ENCODE assay signal across 3 cellular contexts in genomic region chr11:65013692-65014145, GRCh38.
TF ChIP-seq lines count a peak whose summit lies in the region.

No MANE protein-coding gene starts in this region.

TF ChIP-seq in GM12891, 5 proteins besides CTCF, POLR2A, EP300 and RAD21:
- no peak for TF ChIP-seq TAF1 (IDR thresholded peaks at IDR 0.05; ENCODE audit: low read depth, low read length)
- 0 out of 2 replicates have a peak, but pooled peaks have one; percentile 24 for TF ChIP-seq POU2F2 (IDR thresholded peaks at IDR 0.05; ENCODE audit: low read depth, low read length)

TF ChIP-seq in HEK293T, 16 proteins besides CTCF, POLR2A, EP300 and RAD21:
- TF ChIP-seq FOXK2 (IDR thresholded peaks at IDR 0.05) (no peak), L3MBTL2 (conservative IDR thresholded peaks at IDR 0.05) (peak; percentile 89)

TF ChIP-seq in GM12878, 131 proteins besides CTCF, POLR2A, EP300 and RAD21 (continues in another document):
- TF ChIP-seq HCFC1 (IDR thresholded peaks at IDR 0.05; ENCODE audit: low read length) (no peak; the same call in 1 of the 2 replicates), CBX5 (IDR thresholded peaks at IDR 0.05; ENCODE audit: low read depth) (0 out of 2 replicates have a peak, but pooled peaks have one; percentile 20), ATF2 (IDR thresholded peaks at IDR 0.05; ENCODE audit: low read length) (no peak), RELA (IDR thresholded peaks at IDR 0.05; ENCODE audit: borderline replicate concordance, partially characterized antibody) (peak; percentile 8), BRCA1 (IDR thresholded peaks at IDR 0.05; ENCODE audit: low read depth, low read length) (no peak), ELK1 (IDR thresholded peaks at IDR 0.05; ENCODE audit: low read depth, low read length) (no peak), JUNB (IDR thresholded peaks at IDR 0.05) (no peak), ATF7 (IDR thresholded peaks at IDR 0.05; ENCODE audit: low read depth) (0 out of 2 replicates have a peak, but pooled peaks have one; percentile 50), SP1 (IDR thresholded peaks at IDR 0.05; ENCODE audit: low read depth, low read length) (peak; percentile 59), NFIC (IDR thresholded peaks at IDR 0.05; ENCODE audit: low read depth, low read length) (no peak), PML (IDR thresholded peaks at IDR 0.05; ENCODE audit: low read length) (no peak), PKNOX1 (IDR thresholded peaks at IDR 0.05) (peak; percentile 60), ZNF24 (IDR thresholded peaks at IDR 0.05) (no peak), MLLT1 (IDR thresholded peaks at IDR 0.05) (peak; percentile 83; the same call in 1 of the 2 replicates), SREBF2 (IDR thresholded peaks at IDR 0.05; ENCODE audit: low read length) (no peak), RB1 (IDR thresholded peaks at IDR 0.05; ENCODE audit: borderline replicate concordance) (0 out of 2 replicates have a peak, but pooled peaks have one; percentile 71), STAT1 (conservative IDR thresholded peaks at IDR 0.05) (0 out of 2 replicates have a peak, but pooled peaks have one; percentile 71), IKZF2 (IDR thresholded peaks at IDR 0.05) (peak; percentile 37 to 40; a peak in 3 of 4 replicates), SMARCA5 (IDR thresholded peaks at IDR 0.05) (peak; percentile 94), E4F1 (IDR thresholded peaks at IDR 0.05; ENCODE audit: borderline replicate concordance, partially characterized antibody) (no peak), SIN3A (IDR thresholded peaks at IDR 0.05; ENCODE audit: low read depth, low read length) (peak; percentile 28; the same call in 1 of the 2 replicates), TARDBP (IDR thresholded peaks at IDR 0.05; ENCODE audit: borderline replicate concordance) (no peak), RAD51 (IDR thresholded peaks at IDR 0.05) (peak; percentile 92), BMI1 (IDR thresholded peaks at IDR 0.05; ENCODE audit: borderline replicate concordance) (no peak), FOXK2 (IDR thresholded peaks at IDR 0.05) (no peak), CUX1 (IDR thresholded peaks at IDR 0.05; ENCODE audit: insufficient replicate concordance, low read depth, low read length) (no peak), RFX5 (IDR thresholded peaks at IDR 0.05; ENCODE audit: low read depth, low read length) (peak; percentile 5; the same call in 1 of the 2 replicates), BCL11A (IDR thresholded peaks at IDR 0.05; ENCODE audit: low read depth, low read length) (0 out of 2 replicates have a peak, but pooled peaks have one; percentile 9), BACH1 (IDR thresholded peaks at IDR 0.05; ENCODE audit: borderline replicate concordance) (no peak), BHLHE40 (IDR thresholded peaks at IDR 0.05; ENCODE audit: borderline replicate concordance in 1 of 2, low read depth in 2 of 2, low read length in 1 of 2) (peak; percentile 99), ZNF207 (IDR thresholded peaks at IDR 0.05; ENCODE audit: borderline replicate concordance) (peak; percentile 41; the same call in 1 of the 2 replicates), ETV6 (conservative IDR thresholded peaks at IDR 0.05 in 1 of 2, IDR thresholded peaks at IDR 0.05 in 1 of 2; ENCODE audit: borderline replicate concordance in 1 of 2, low read depth in 1 of 2) (peak in 1 of 2 experiments; percentile 25; a peak in 1 of 4 replicates), RCOR1 (conservative IDR thresholded peaks at IDR 0.05; ENCODE audit: low read depth, low read length) (no peak)
- TF ChIP-seq, protein P1, sequence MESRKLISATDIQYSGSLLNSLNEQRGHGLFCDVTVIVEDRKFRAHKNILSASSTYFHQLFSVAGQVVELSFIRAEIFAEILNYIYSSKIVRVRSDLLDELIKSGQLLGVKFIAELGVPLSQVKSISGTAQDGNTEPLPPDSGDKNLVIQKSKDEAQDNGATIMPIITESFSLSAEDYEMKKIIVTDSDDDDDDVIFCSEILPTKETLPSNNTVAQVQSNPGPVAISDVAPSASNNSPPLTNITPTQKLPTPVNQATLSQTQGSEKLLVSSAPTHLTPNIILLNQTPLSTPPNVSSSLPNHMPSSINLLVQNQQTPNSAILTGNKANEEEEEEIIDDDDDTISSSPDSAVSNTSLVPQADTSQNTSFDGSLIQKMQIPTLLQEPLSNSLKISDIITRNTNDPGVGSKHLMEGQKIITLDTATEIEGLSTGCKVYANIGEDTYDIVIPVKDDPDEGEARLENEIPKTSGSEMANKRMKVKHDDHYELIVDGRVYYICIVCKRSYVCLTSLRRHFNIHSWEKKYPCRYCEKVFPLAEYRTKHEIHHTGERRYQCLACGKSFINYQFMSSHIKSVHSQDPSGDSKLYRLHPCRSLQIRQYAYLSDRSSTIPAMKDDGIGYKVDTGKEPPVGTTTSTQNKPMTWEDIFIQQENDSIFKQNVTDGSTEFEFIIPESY (IDR thresholded peaks at IDR 0.05), result no peak
- TF ChIP-seq, protein P2, sequence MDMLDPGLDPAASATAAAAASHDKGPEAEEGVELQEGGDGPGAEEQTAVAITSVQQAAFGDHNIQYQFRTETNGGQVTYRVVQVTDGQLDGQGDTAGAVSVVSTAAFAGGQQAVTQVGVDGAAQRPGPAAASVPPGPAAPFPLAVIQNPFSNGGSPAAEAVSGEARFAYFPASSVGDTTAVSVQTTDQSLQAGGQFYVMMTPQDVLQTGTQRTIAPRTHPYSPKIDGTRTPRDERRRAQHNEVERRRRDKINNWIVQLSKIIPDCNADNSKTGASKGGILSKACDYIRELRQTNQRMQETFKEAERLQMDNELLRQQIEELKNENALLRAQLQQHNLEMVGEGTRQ (IDR thresholded peaks at IDR 0.05; ENCODE audit: borderline replicate concordance, low read depth, low read length), result peak; percentile 89
- TF ChIP-seq, protein P3, sequence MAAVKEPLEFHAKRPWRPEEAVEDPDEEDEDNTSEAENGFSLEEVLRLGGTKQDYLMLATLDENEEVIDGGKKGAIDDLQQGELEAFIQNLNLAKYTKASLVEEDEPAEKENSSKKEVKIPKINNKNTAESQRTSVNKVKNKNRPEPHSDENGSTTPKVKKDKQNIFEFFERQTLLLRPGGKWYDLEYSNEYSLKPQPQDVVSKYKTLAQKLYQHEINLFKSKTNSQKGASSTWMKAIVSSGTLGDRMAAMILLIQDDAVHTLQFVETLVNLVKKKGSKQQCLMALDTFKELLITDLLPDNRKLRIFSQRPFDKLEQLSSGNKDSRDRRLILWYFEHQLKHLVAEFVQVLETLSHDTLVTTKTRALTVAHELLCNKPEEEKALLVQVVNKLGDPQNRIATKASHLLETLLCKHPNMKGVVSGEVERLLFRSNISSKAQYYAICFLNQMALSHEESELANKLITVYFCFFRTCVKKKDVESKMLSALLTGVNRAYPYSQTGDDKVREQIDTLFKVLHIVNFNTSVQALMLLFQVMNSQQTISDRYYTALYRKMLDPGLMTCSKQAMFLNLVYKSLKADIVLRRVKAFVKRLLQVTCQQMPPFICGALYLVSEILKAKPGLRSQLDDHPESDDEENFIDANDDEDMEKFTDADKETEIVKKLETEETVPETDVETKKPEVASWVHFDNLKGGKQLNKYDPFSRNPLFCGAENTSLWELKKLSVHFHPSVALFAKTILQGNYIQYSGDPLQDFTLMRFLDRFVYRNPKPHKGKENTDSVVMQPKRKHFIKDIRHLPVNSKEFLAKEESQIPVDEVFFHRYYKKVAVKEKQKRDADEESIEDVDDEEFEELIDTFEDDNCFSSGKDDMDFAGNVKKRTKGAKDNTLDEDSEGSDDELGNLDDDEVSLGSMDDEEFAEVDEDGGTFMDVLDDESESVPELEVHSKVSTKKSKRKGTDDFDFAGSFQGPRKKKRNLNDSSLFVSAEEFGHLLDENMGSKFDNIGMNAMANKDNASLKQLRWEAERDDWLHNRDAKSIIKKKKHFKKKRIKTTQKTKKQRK (IDR thresholded peaks at IDR 0.05; ENCODE audit: low read depth, low read length), result no peak
- TF ChIP-seq, protein P4, sequence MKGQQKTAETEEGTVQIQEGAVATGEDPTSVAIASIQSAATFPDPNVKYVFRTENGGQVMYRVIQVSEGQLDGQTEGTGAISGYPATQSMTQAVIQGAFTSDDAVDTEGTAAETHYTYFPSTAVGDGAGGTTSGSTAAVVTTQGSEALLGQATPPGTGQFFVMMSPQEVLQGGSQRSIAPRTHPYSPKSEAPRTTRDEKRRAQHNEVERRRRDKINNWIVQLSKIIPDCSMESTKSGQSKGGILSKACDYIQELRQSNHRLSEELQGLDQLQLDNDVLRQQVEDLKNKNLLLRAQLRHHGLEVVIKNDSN (IDR thresholded peaks at IDR 0.05; ENCODE audit: borderline replicate concordance, extremely low read length, insufficient read depth, low read depth, low read length), result peak; percentile 98
